8 cellular contexts compared by ENCODE assay signal in genomic region chr11:3160252-3161031, GRCh38. TPM values are rescaled to one million over a fixed set of nuclear protein-coding genes. Genes with fewer than 3 reads are reported as not detected.
DNase-seq lines count a peak whose midpoint lies in the region; ATAC-seq, FAIRE-seq and TF ChIP-seq lines count a peak whose summit lies in the region.

No MANE protein-coding gene starts in this region.

- RAD21 ChIA-PET in HCT116 (lab: Charles Lee; ENCODE audit: low non-redundant PET in 1 of 2, low total read pairs in 2 of 2, uncharacterized antibody in 2 of 2, unreplicated experiment in 2 of 2) = no interaction called here

- H3K14ac ChIP-seq in H1 (ENCODE audit: insufficient read length) = no peak overlapping the region

- intact Hi-C loops in HCT116 (cut with micrococcal nuclease) = no loop called here
- intact Hi-C loops in HepG2 (cut with micrococcal nuclease; ENCODE audit: unreplicated experiment) = no loop called here

- H3K4me3 ChIP-seq in HCT116 (replicated peaks in 1 of 2; ENCODE audit: low read depth in 1 of 2, low read length in 2 of 2) = peak overlapping the region; percentile 32 to 43
- H3K4me3 ChIP-seq in RWPE2 (ENCODE audit: severe bottlenecking) = peak overlapping the region; percentile 19
- H3K4me3 ChIP-seq in H1 (ENCODE audit: extremely low read depth in 1 of 4, insufficient read depth in 2 of 4, low read depth in 3 of 4, low read length in 4 of 4) = peak overlapping the region; percentile 59 to 70 (median 63)
- no peak overlapping the region for H3K4me3 ChIP-seq in HepG2 (replicated peaks in 1 of 3; ENCODE audit: insufficient read depth in 1 of 3, low read depth in 2 of 3, low read length in 3 of 3)

- no peak overlapping the region for H2AK5ac ChIP-seq in H1 (ENCODE audit: low read depth, low read length)

- peak overlapping the region; percentile 67 for H3K4me2 ChIP-seq in HCT116 (ENCODE audit: low read length)
- peak overlapping the region; percentile 94 to 100 for H3K4me2 ChIP-seq in H1 (ENCODE audit: insufficient read depth in 1 of 2, low read depth in 2 of 2, low read length in 2 of 2)
- H3K4me2 ChIP-seq in HepG2 (ENCODE audit: low read depth, low read length) = no peak overlapping the region

- peak overlapping the region; percentile 96; the same call in 1 of the 2 replicates for H2BK5ac ChIP-seq in H1 (ENCODE audit: low read depth, low read length)

- peak overlapping the region; percentile 99 for H3K18ac ChIP-seq in H1 (ENCODE audit: extremely low read depth, low read length)

- H4K91ac ChIP-seq in H1 (replicated peaks; ENCODE audit: insufficient read length, low read length) = peak overlapping the region; percentile 87

- H2BK20ac ChIP-seq in H1 (ENCODE audit: low read length) = no peak overlapping the region

- CTCF ChIA-PET in HCT116 (lab: Charles Lee) = no interaction called here
- CTCF ChIA-PET in H1 (lab: Charles Lee; ENCODE audit: partially characterized antibody) = interaction anchor here (1.0 to 2.3 kb wide), 8 partner anchors 9 to 57 kb away, joined by 3 to 7 read pairs (median 4); no protein-coding TSS in a partner anchor
- CTCF ChIA-PET in HepG2 (lab: Yijun Ruan, JAX; ENCODE audit: low intra/inter-chr PET ratio, low total read pairs) = no interaction called here

- TF ChIP-seq CTCF in HCT116 (IDR thresholded peaks at IDR 0.05 in 2 of 3, conservative IDR thresholded peaks at IDR 0.05 in 1 of 3; ENCODE audit: borderline replicate concordance in 1 of 3, insufficient read depth in 1 of 3, low read depth in 2 of 3, low read length in 2 of 3) (no peak), RWPE2 (IDR thresholded peaks at IDR 0.05; ENCODE audit: poor library complexity, severe bottlenecking) (no peak), H1 (IDR thresholded peaks at IDR 0.05; ENCODE audit: control extremely low read depth in 1 of 3, insufficient read depth in 1 of 3, low read depth in 1 of 3, low read length in 3 of 3) (no peak), HepG2 (CRISPR knock-in tag; IDR thresholded peaks at IDR 0.05) (no peak)

- TF ChIP-seq EP300 in H1 (IDR thresholded peaks at IDR 0.05; ENCODE audit: borderline replicate concordance in 1 of 2, low read depth in 2 of 2, low read length in 2 of 2) = 0 out of 3 replicates have a peak, but pooled peaks of 1 of the 2 experiments have one; percentile 45
- no peak for TF ChIP-seq EP300 in HepG2 (IDR thresholded peaks at IDR 0.05; ENCODE audit: low read depth in 2 of 2, low read length in 2 of 2)
- no peak for TF ChIP-seq EP300 in HepG2 (CRISPR knock-in tag; IDR thresholded peaks at IDR 0.05; ENCODE audit: borderline replicate concordance)

- H4K8ac ChIP-seq in H1 (ENCODE audit: extremely low read depth, insufficient read depth, low read length) = peak overlapping the region; percentile 90

- FAIRE-seq in H1 (lab: Jason Lieb, UNC) = peak; percentile 75
- FAIRE-seq in HepG2 (lab: Jason Lieb, UNC) = no peak

- peak overlapping the region; percentile 92 for H4K5ac ChIP-seq in H1 (ENCODE audit: insufficient read length, low read depth, low read length)

- peak; percentile 65 for DNase-seq in A172 (ENCODE audit: low spot score)
- peak; percentile 46 for DNase-seq in HCT116 (ENCODE audit: low read depth, low spot score)
- no peak for DNase-seq in RWPE2 (ENCODE audit: low spot score)
- DNase-seq in H1 (ENCODE audit: low read depth in 1 of 2, low spot score in 2 of 2) = peak; percentile 87 to 91
- no peak for DNase-seq in HepG2 (ENCODE audit: low spot score)
- DNase-seq in stimulated activated CD4-positive, alpha-beta T cell treated with anti-CD3 and anti-CD28 coated beads, Interleukin-1b, Interleukin-23, amount 100 ng/mL, for 24 hours (ENCODE audit: low read depth in 4 of 4, low spot score in 1 of 4) = peak in 3 of 4 experiments; percentile 7 to 17 (median 13)

- H3K27me3 ChIP-seq in HCT116 (ENCODE audit: insufficient read depth, low read length) = no peaks in the 10 kb centered on the region
- no peaks in the 10 kb centered on the region for H3K27me3 ChIP-seq in RWPE2 (ENCODE audit: insufficient read depth, poor library complexity, severe bottlenecking)
- H3K27me3 ChIP-seq in H1 (replicated peaks in 1 of 4; ENCODE audit: control insufficient read depth in 3 of 4, extremely low read depth in 1 of 4, insufficient read depth in 3 of 4, low read length in 3 of 4) = peaks cover 0 to 27% (median 12%) of the 10 kb centered on the region in 4 experiments; a peak in 5 of 7 replicates
- peaks cover 20 to 92% of the 10 kb centered on the region in 2 experiments for H3K27me3 ChIP-seq in HepG2 (ENCODE audit: control insufficient read depth in 1 of 2, insufficient read depth in 2 of 2, low read length in 2 of 2)

- H3K4me1 ChIP-seq in HCT116 (ENCODE audit: control insufficient read depth in 1 of 2, insufficient read depth in 2 of 2, low read length in 2 of 2) (peaks cover 25 to 51% of the 10 kb centered on the region in 2 experiments; a peak in 3 of 4 replicates), RWPE2 (ENCODE audit: insufficient read depth, poor library complexity, severe bottlenecking) (peaks cover 5% of the 10 kb centered on the region), H1 (replicated peaks in 1 of 4; ENCODE audit: control insufficient read depth in 3 of 4, insufficient read depth in 4 of 4, low read length in 3 of 4) (peaks cover 8 to 41% (median 33%) of the 10 kb centered on the region in 4 experiments), HepG2 (ENCODE audit: insufficient read depth, low read length) (no peaks in the 10 kb centered on the region)

- H3K79me2 ChIP-seq in HCT116 (ENCODE audit: insufficient read depth, low read length) (peaks cover 70% of the 10 kb centered on the region; the same call in 1 of the 2 replicates), H1 (ENCODE audit: control insufficient read depth in 1 of 2, insufficient read depth in 2 of 2, low read length in 2 of 2) (peaks cover 2 to 3% of the 10 kb centered on the region in 2 experiments; a peak in 2 of 4 replicates), HepG2 (ENCODE audit: insufficient read depth, low read length) (no peaks in the 10 kb centered on the region)

- H2AFZ ChIP-seq in HCT116 (ENCODE audit: low read depth, low read length, poor library complexity, severe bottlenecking) (no peak overlapping the region), H1 (ENCODE audit: low read length) (peak overlapping the region; percentile 96; the same call in 1 of the 2 replicates), HepG2 (ENCODE audit: low read length) (no peak overlapping the region)

- H3K36me3 ChIP-seq in HCT116 (ENCODE audit: control insufficient read depth in 1 of 2, insufficient read depth in 2 of 2, low read length in 2 of 2) = no peaks in the 10 kb centered on the region
- no peaks in the 10 kb centered on the region for H3K36me3 ChIP-seq in RWPE2 (ENCODE audit: low read depth)
- H3K36me3 ChIP-seq in H1 (ENCODE audit: control insufficient read depth in 2 of 4, insufficient read depth in 4 of 4, low read length in 3 of 4) = no peaks in the 10 kb centered on the region
- H3K36me3 ChIP-seq in HepG2 (replicated peaks in 1 of 2; ENCODE audit: control insufficient read depth in 1 of 2, insufficient read depth in 2 of 2, low read length in 2 of 2) = no peaks in the 10 kb centered on the region

- peak overlapping the region; percentile 99 for H2BK15ac ChIP-seq in H1 (ENCODE audit: low read length)

- no peak for TF ChIP-seq RAD21 in HCT116 (IDR thresholded peaks at IDR 0.05; ENCODE audit: low read depth)
- TF ChIP-seq RAD21 in H1 (IDR thresholded peaks at IDR 0.05 in 1 of 2, conservative IDR thresholded peaks at IDR 0.05 in 1 of 2; ENCODE audit: low read depth in 2 of 2, low read length in 2 of 2) = peak; percentile 1 to 2; a peak in 1 of 4 replicates
- no peak for TF ChIP-seq RAD21 in HepG2 (CRISPR knock-in tag; IDR thresholded peaks at IDR 0.05)

- H3K27ac ChIP-seq in HCT116 (ENCODE audit: low read depth, low read length) = no peak overlapping the region
- no peak overlapping the region for H3K27ac ChIP-seq in RWPE2 (ENCODE audit: poor library complexity, severe bottlenecking)
- H3K27ac ChIP-seq in H1 (ENCODE audit: low read depth, low read length) = no peak overlapping the region; the same call in 1 of the 2 replicates
- H3K27ac ChIP-seq in HepG2 (ENCODE audit: extremely low read length, insufficient read depth, low read length) = no peak overlapping the region

- peaks cover 6% of the 10 kb centered on the region for H3K79me1 ChIP-seq in H1 (ENCODE audit: low read depth, low read length)

- 1% methylated on average over 38 of the region's 48 CpGs; no CpG with 5 or more reads in 1 of the 2 experiments for WGBS in H1 (ENCODE audit: extremely low coverage in 1 of 2, insufficient coverage in 1 of 2, insufficient read length in 1 of 2, insufficient replicate concordance in 2 of 2, low coverage in 1 of 2, low lambda C conversion rate in 2 of 2, missing lambda C conversion rate in 1 of 2), 2 experiments
- 8% methylated on average over 14 of the region's 48 CpGs for WGBS in HepG2 (ENCODE audit: low lambda C conversion rate)

- peak overlapping the region; percentile 94; the same call in 1 of the 2 replicates for H2BK12ac ChIP-seq in H1 (ENCODE audit: low read depth, low read length)

- peak overlapping the region; percentile 70 for H2BK120ac ChIP-seq in H1 (replicated peaks; ENCODE audit: low read depth, low read length)

- peak; percentile 68 for ATAC-seq in HCT116
- ATAC-seq in RWPE2 (ENCODE audit: low read depth) = peak; percentile 86
- peak; percentile 33; the same call in 2 of the 3 replicates for ATAC-seq in HepG2
- no peak for ATAC-seq in GM21528 (IDR thresholded peaks at IDR 0.05; ENCODE audit: low FRiP score, unreplicated experiment)
- no peak for ATAC-seq in HG03108 (IDR thresholded peaks at IDR 0.05; ENCODE audit: unreplicated experiment)

- H3K9me2 ChIP-seq in HCT116 (ENCODE audit: insufficient read depth) = no peaks in the 10 kb centered on the region

- H3K9me3 ChIP-seq in HCT116 (ENCODE audit: control insufficient read depth in 1 of 2, insufficient read depth in 1 of 2, low read depth in 1 of 2, low read length in 2 of 2) (no peaks in the 10 kb centered on the region), RWPE2 (ENCODE audit: severe bottlenecking) (no peaks in the 10 kb centered on the region), H1 (ENCODE audit: insufficient read depth in 2 of 2, low read depth in 1 of 2, low read length in 1 of 2) (no peaks in the 10 kb centered on the region), HepG2 (ENCODE audit: low read length) (no peaks in the 10 kb centered on the region)

- peaks cover 20% of the 10 kb centered on the region for H3K23me2 ChIP-seq in H1 (ENCODE audit: low read depth, low read length)

- in situ Hi-C loops in HepG2 (cut with HindIII; ENCODE audit: extremely low pct_ligation_motif_present, low pct_unique_long_range_greater_than_20kb) = no loop called here

- H3K9ac ChIP-seq in HCT116 (ENCODE audit: low read length) = no peak overlapping the region
- peak overlapping the region in 2 of 4 experiments; percentile 54 to 63; a peak in 3 of 7 replicates for H3K9ac ChIP-seq in H1 (replicated peaks in 1 of 4; ENCODE audit: extremely low read depth in 1 of 4, low read depth in 3 of 4, low read length in 3 of 4)
- H3K9ac ChIP-seq in HepG2 (ENCODE audit: insufficient read depth, low read depth, low read length) = no peak overlapping the region

- TF ChIP-seq POLR2A in HCT116 (IDR thresholded peaks at IDR 0.05; ENCODE audit: borderline replicate concordance, extremely low read depth, insufficient read depth, insufficient read length) (no peak), H1 (IDR thresholded peaks at IDR 0.05; ENCODE audit: control extremely low read depth in 1 of 2, low read depth in 2 of 2, low read length in 2 of 2) (no peak), HepG2 (IDR thresholded peaks at IDR 0.05; ENCODE audit: insufficient read depth in 1 of 2, low read depth in 2 of 2, low read length in 2 of 2) (no peak)

- POLR2A ChIA-PET in HCT116 (lab: Charles Lee) = no interaction called here
- POLR2A ChIA-PET in H1 (lab: Charles Lee; ENCODE audit: partially characterized antibody) = interaction anchor here (0.9 to 1.5 kb wide), 3 partner anchors 9 to 221 kb away, joined by 4 to 6 read pairs (median 6); no protein-coding TSS in a partner anchor
- POLR2A ChIA-PET in HepG2 (lab: Yijun Ruan, JAX) = no interaction called here

- H3K56ac ChIP-seq in H1 (replicated peaks; ENCODE audit: insufficient read length, low read depth, low read length) = peak overlapping the region; percentile 26

- H3K23ac ChIP-seq in H1 (ENCODE audit: insufficient read length) = no peak overlapping the region

- no peaks in the 10 kb centered on the region for H4K20me1 ChIP-seq in HCT116 (ENCODE audit: insufficient read depth)
- peaks cover 0 to 3% of the 10 kb centered on the region in 2 experiments for H4K20me1 ChIP-seq in H1 (replicated peaks in 1 of 2; ENCODE audit: control insufficient read depth in 1 of 2, insufficient read depth in 2 of 2, low read length in 2 of 2)
- peaks cover 3% of the 10 kb centered on the region; the same call in 1 of the 2 replicates for H4K20me1 ChIP-seq in HepG2 (ENCODE audit: insufficient read depth, low read length)

- BruUV-seq in HCT116 (replicated peaks; lab: Mats Ljungman, UMichigan) = no TSS peak
- BruUV-seq in HepG2 (replicated peaks; lab: Mats Ljungman, UMichigan) = no TSS peak

- no peak overlapping the region for H3K4ac ChIP-seq in H1 (replicated peaks; ENCODE audit: insufficient read length, low read depth, low read length)

RNA-seq across cellular contexts. Expression of gene OSBPL5, which starts 4.7 kb away (rescaled TPM):
- 18.1 and 18.5 TPM in 2 replicates for total RNA-seq in A172 (2014; rRNA removed; shearing (Covaris generic))
- total RNA-seq in HCT116 (2021; ENCODE audit: unreplicated experiment) = 44.2 TPM
- polyA plus RNA-seq in HCT116 (2012) = 30.9 and 34.3 TPM in 2 replicates
- total RNA-seq in H1 (2021; fragmentation: NEBNext Ultra II Directional; extraction: Animal tissue kit (Norgen Biotek cat#: 25700)) = 7.9 and 9.9 TPM in 2 replicates
- 3.4 and 6.0 TPM in 2 replicates for polyA plus RNA-seq in H1 (2011; rRNA removed)
- polyA plus RNA-seq in H1 (2011; cell fraction: cytosol; rRNA removed) = 5.8 TPM
- 19.5 TPM for polyA plus RNA-seq in H1 (2011; cell fraction: nucleus; rRNA removed)
- 3.8 to 7.3 TPM (median 6.6 TPM) in 4 replicates for polyA plus RNA-seq in H1 (2012, experiment 1 of 2)
- 4.9 TPM for polyA plus RNA-seq in H1 (2012, experiment 2 of 2)
- polyA plus RNA-seq in H1 (2013, experiment 1 of 2) = 3.3 TPM
- 2.9 TPM for polyA plus RNA-seq in H1 (2013, experiment 2 of 2)
- 4.3 and 5.5 TPM in 2 replicates for polyA minus RNA-seq in H1 (2011; rRNA and poly(A)+ RNA removed)
- polyA minus RNA-seq in H1 (2011; cell fraction: cytosol; rRNA and poly(A)+ RNA removed) = 9.7 TPM
- polyA minus RNA-seq in H1 (2011; cell fraction: nucleus; rRNA and poly(A)+ RNA removed) = 13.0 TPM
- total RNA-seq in HepG2 (2016; rRNA removed; fragmentation: Illumina TruSeq; extraction: Trizol) = not detected in 2 replicates
- total RNA-seq in HepG2 (2016; cell fraction: cytosol; rRNA removed; fragmentation: Illumina TruSeq; extraction: Trizol; ENCODE audit: low read depth) = 0.26 TPM in 1 of 2 replicates, not detected in the other
- total RNA-seq in HepG2 (2016; cell fraction: insoluble cytoplasmic fraction; rRNA removed; fragmentation: Illumina TruSeq; extraction: Trizol) = not detected in 2 replicates
- not detected in 2 replicates for total RNA-seq in HepG2 (2016; cell fraction: membrane; rRNA removed; fragmentation: Illumina TruSeq; extraction: Trizol)
- not detected in 2 replicates for total RNA-seq in HepG2 (2016; cell fraction: nucleus; rRNA removed; fragmentation: Illumina TruSeq; extraction: Trizol)
- not detected in 2 replicates for polyA plus RNA-seq in HepG2 (2011; rRNA removed)
- polyA plus RNA-seq in HepG2 (2011; cell fraction: cytosol; rRNA removed) = not detected in 2 replicates
- polyA plus RNA-seq in HepG2 (2011; cell fraction: nucleus; rRNA removed) = 0.34 TPM in 1 of 2 replicates, not detected in the other
- polyA plus RNA-seq in HepG2 (2012) = not detected in 2 replicates
- polyA plus RNA-seq in HepG2 (2016; cell fraction: cytosol; fragmentation: Illumina TruSeq; extraction: Trizol; ENCODE audit: low read depth) = not detected in 2 replicates
- polyA plus RNA-seq in HepG2 (2016; cell fraction: insoluble cytoplasmic fraction; fragmentation: Illumina TruSeq; extraction: Trizol; ENCODE audit: low read depth) = not detected in 2 replicates
- polyA plus RNA-seq in HepG2 (2016; cell fraction: membrane; fragmentation: Illumina TruSeq; extraction: Trizol; ENCODE audit: low read depth) = not detected in 2 replicates
- not detected in 2 replicates for polyA plus RNA-seq in HepG2 (2016; cell fraction: nucleus; fragmentation: Illumina TruSeq; extraction: Trizol; ENCODE audit: insufficient read depth, low read depth)
- 41.3 TPM in 1 of 2 replicates, not detected in the other for polyA minus RNA-seq in HepG2 (2011; rRNA and poly(A)+ RNA removed; ENCODE audit: low replicate concordance)
- polyA minus RNA-seq in HepG2 (2011; cell fraction: cytosol; rRNA and poly(A)+ RNA removed) = 0.40 and 0.97 TPM in 2 replicates
- not detected in 2 replicates for polyA minus RNA-seq in HepG2 (2011; cell fraction: nucleus; rRNA and poly(A)+ RNA removed)

RNA-seq across cellular contexts. Expression of gene MRGPRG, which starts 58.2 kb away (rescaled TPM):
- total RNA-seq in A172 (2014; rRNA removed; shearing (Covaris generic)) = not detected in 2 replicates
- total RNA-seq in HCT116 (2021; ENCODE audit: unreplicated experiment) (not detected), HepG2 (2016; rRNA removed; fragmentation: Illumina TruSeq; extraction: Trizol) (not detected in 2 replicates)
- polyA plus RNA-seq in HCT116 (2012) = not detected in 2 replicates
- not detected in 2 replicates for total RNA-seq in H1 (2021; fragmentation: NEBNext Ultra II Directional; extraction: Animal tissue kit (Norgen Biotek cat#: 25700))
- polyA plus RNA-seq in H1 (2011; rRNA removed) (not detected in 2 replicates), HepG2 (2011; rRNA removed) (not detected in 2 replicates)
- polyA plus RNA-seq in H1 (2011; cell fraction: cytosol; rRNA removed) = not detected
- polyA plus RNA-seq in H1 (2011; cell fraction: nucleus; rRNA removed) = not detected
- polyA plus RNA-seq in H1 (2012, experiment 1 of 2) = not detected in 4 replicates
- polyA plus RNA-seq in H1 (2012, experiment 2 of 2) = not detected
- polyA plus RNA-seq in H1 (2013, experiment 1 of 2) = not detected
- not detected for polyA plus RNA-seq in H1 (2013, experiment 2 of 2)
- not detected in 2 replicates for polyA minus RNA-seq in H1 (2011; rRNA and poly(A)+ RNA removed)
- polyA minus RNA-seq in H1 (2011; cell fraction: cytosol; rRNA and poly(A)+ RNA removed) = not detected
- not detected for polyA minus RNA-seq in H1 (2011; cell fraction: nucleus; rRNA and poly(A)+ RNA removed)
- total RNA-seq in HepG2 (2016; cell fraction: cytosol; rRNA removed; fragmentation: Illumina TruSeq; extraction: Trizol; ENCODE audit: low read depth) = not detected in 2 replicates
- not detected in 2 replicates for total RNA-seq in HepG2 (2016; cell fraction: insoluble cytoplasmic fraction; rRNA removed; fragmentation: Illumina TruSeq; extraction: Trizol)
- not detected in 2 replicates for total RNA-seq in HepG2 (2016; cell fraction: membrane; rRNA removed; fragmentation: Illumina TruSeq; extraction: Trizol)
- not detected in 2 replicates for total RNA-seq in HepG2 (2016; cell fraction: nucleus; rRNA removed; fragmentation: Illumina TruSeq; extraction: Trizol)
- polyA plus RNA-seq in HepG2 (2011; cell fraction: cytosol; rRNA removed) = not detected in 2 replicates
- polyA plus RNA-seq in HepG2 (2011; cell fraction: nucleus; rRNA removed) = not detected in 2 replicates
- not detected in 2 replicates for polyA plus RNA-seq in HepG2 (2012)
- polyA plus RNA-seq in HepG2 (2016; cell fraction: cytosol; fragmentation: Illumina TruSeq; extraction: Trizol; ENCODE audit: low read depth) = not detected in 2 replicates
- not detected in 2 replicates for polyA plus RNA-seq in HepG2 (2016; cell fraction: insoluble cytoplasmic fraction; fragmentation: Illumina TruSeq; extraction: Trizol; ENCODE audit: low read depth)
- not detected in 2 replicates for polyA plus RNA-seq in HepG2 (2016; cell fraction: membrane; fragmentation: Illumina TruSeq; extraction: Trizol; ENCODE audit: low read depth)
- not detected in 2 replicates for polyA plus RNA-seq in HepG2 (2016; cell fraction: nucleus; fragmentation: Illumina TruSeq; extraction: Trizol; ENCODE audit: insufficient read depth, low read depth)
- not detected in 2 replicates for polyA minus RNA-seq in HepG2 (2011; rRNA and poly(A)+ RNA removed; ENCODE audit: low replicate concordance)
- not detected in 2 replicates for polyA minus RNA-seq in HepG2 (2011; cell fraction: cytosol; rRNA and poly(A)+ RNA removed)
- polyA minus RNA-seq in HepG2 (2011; cell fraction: nucleus; rRNA and poly(A)+ RNA removed) = not detected in 2 replicates

Comparison
In these comparisons a context has a peak if more than half of its experiments do, and no peak if none do; other contexts are left out.
1. DNase-seq: peak in A172 (single experiment), HCT116 (single experiment), H1 (2 of 2) and stimulated activated CD4-positive, alpha-beta T cell treated with anti-CD3 and anti-CD28 coated beads, Interleukin-1b, Interleukin-23, amount 100 ng/mL, for 24 hours (3 of 4); none in RWPE2 (single experiment) and HepG2 (single experiment).
2. ATAC-seq: peak in HCT116 (single experiment), RWPE2 (single experiment) and HepG2 (single experiment); none in GM21528 (single experiment) and HG03108 (single experiment).
3. H3K4me3 ChIP-seq: peak in HCT116 (2 of 2), RWPE2 (single experiment) and H1 (4 of 4); none in HepG2 (0 of 3).